ENCODE assay signal across 9 cellular contexts in the genomic region with DNA sequence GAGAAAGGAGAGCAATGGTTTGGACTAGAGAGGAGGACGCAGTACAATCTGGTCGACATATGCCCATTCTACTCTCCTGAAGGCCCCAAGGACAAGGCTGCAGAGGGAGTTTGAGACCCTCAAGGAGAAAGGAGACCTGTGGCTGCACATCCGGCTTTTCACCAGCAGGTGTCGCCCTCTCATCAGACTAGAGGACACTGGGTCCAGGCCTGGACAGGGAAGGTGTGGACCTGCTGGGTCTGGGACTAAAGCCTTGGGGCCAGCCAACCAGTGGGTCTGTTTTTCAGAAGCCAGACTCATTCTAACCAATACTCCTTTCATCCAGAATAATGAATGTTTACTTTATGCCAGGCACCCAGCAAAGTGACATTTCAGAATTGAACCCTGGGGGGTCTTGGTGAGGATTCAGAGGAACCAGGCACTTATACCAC.
DNase-seq lines count a peak whose midpoint lies in the region; ATAC-seq, FAIRE-seq and TF ChIP-seq lines count a peak whose summit lies in the region.
"Had no signal": no experiment of that assay in that cellular context is flagged by ENCODE, and none has a peak within 500 bp of the region (broad histone marks: within the 10 kb centered on the region; RNA-seq: fewer than 3 reads in every experiment).

No MANE protein-coding gene starts in this region.

- DNase-seq in NCI-H1417 (lab: John Stamatoyannopoulos, UW), result peak; percentile 61 to 87 (median 66)
- DNase-seq in NCI-H1417 treated with DMSO at 0.1 percent for 48 hours (lab: John Stamatoyannopoulos, UW), result no peak
- peak; percentile 60 for DNase-seq in NCI-H146 (lab: John Stamatoyannopoulos, UW)
- peak; percentile 70 for DNase-seq in astrocyte of the spinal cord (ENCODE audit: low read depth, low spot score)
- DNase-seq in iPS-NIHi11 (ENCODE audit: low spot score), result peak; percentile 84
- DNase-seq in stimulated activated CD4-positive, alpha-beta T cell treated with anti-CD3 and anti-CD28 coated beads, Interleukin-12 subunit alpha, Interleukin-12 subunit beta, amount 100 ng/mL, for 24 hours (ENCODE audit: low read depth in 2 of 2), result peak; percentile 44 to 70

- TF ChIP-seq CTCF in astrocyte of the spinal cord (IDR thresholded peaks at IDR 0.05; ENCODE audit: low read depth, low read length), result peak; percentile 96

- no peak for ATAC-seq in GM19397 (IDR thresholded peaks at IDR 0.05; ENCODE audit: unreplicated experiment)

- in situ Hi-C loops in astrocyte of the spinal cord (cut with HindIII; ENCODE audit: low sequenced_read_pairs), result no loop called here

- FAIRE-seq in TTC549 (lab: Jason Lieb, UNC), result peak; percentile 57
- FAIRE-seq: A204.1 had no signal

- no peak overlapping the region for H3K4me3 ChIP-seq in astrocyte of the spinal cord (ENCODE audit: low read depth, low read length)
